In the genomic region with DNA sequence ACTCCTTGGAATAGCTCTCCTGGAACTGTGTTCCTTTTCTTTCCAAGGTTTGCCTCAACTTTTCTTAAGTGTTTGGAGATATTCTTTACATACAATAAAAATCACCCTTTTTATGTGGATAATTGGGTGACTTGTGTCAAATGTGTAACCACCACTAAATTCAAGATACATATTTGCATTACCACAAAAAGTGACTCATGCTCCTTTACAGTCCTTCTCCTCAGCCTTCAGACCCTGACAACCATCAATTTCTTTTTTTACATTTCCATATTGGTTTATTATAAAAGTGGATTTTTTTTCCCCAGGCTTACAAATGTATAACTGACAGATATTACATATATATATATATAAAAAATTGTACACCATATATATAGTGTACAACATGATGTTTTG, we compare ENCODE assay signal across 17 cellular contexts.
A peak's percentile ranks its signal among the peaks of the same experiment; 100 is the strongest.
DNase-seq lines count a peak whose midpoint lies in the region; ATAC-seq, FAIRE-seq and TF ChIP-seq lines count a peak whose summit lies in the region.
"Had no signal": no experiment of that assay in that cellular context is flagged by ENCODE, and none has a peak within 500 bp of the region (broad histone marks: within the 10 kb centered on the region; RNA-seq: fewer than 3 reads in every experiment).

No MANE protein-coding gene starts in this region.

- no peaks in the 10 kb centered on the region for H3K36me3 ChIP-seq in HepG2 (replicated peaks in 1 of 2; ENCODE audit: control insufficient read depth in 1 of 2, insufficient read depth in 2 of 2, low read length in 2 of 2)
- H3K36me3 ChIP-seq in right lobe of liver = no peaks in the 10 kb centered on the region
- H3K36me3 ChIP-seq in PC-9 (ENCODE audit: low read depth) = no peaks in the 10 kb centered on the region

- no peak for DNase-seq in HepG2 (ENCODE audit: low spot score)
- no peak for DNase-seq in right lobe of liver
- DNase-seq in PC-9 = no peak
- no peak for DNase-seq in epithelial cell of esophagus (ENCODE audit: low read depth)
- DNase-seq in NOMO-1 treated with DMSO at 0.1 percent for 48 hours (lab: John Stamatoyannopoulos, UW; ENCODE audit: unreplicated experiment) = no peak
- DNase-seq in LoVo (ENCODE audit: low spot score) = no peak
- no peak for DNase-seq in mesenteric fat pad (ENCODE audit: low spot score)
- DNase-seq: C1 segment of cervical spinal cord, EL, NCI-H1105 treated with DMSO at 0.1 percent for 48 hours, NCI-H1930, NCI-H69, SHP77 had no signal

- TF ChIP-seq CTCF in HepG2 (CRISPR knock-in tag; IDR thresholded peaks at IDR 0.05) (no peak), right lobe of liver (IDR thresholded peaks at IDR 0.05) (no peak), PC-9 (conservative IDR thresholded peaks at IDR 0.05) (no peak), epithelial cell of esophagus (IDR thresholded peaks at IDR 0.05; ENCODE audit: insufficient read depth, low read depth, low read length, missing control alignments) (no peak)

- H3F3A ChIP-seq in PC-9 (ENCODE audit: insufficient read depth, low read depth) = no peaks in the 10 kb centered on the region

- H3K4me1 ChIP-seq in HepG2 (ENCODE audit: insufficient read depth, low read length) = no peaks in the 10 kb centered on the region
- H3K4me1 ChIP-seq in right lobe of liver = no peaks in the 10 kb centered on the region
- H3K4me1 ChIP-seq in PC-9 (replicated peaks; ENCODE audit: insufficient read depth) = 0 out of 2 replicates have a peak, but pooled peaks cover 2% of the 10 kb centered on the region

- ATAC-seq in HepG2 (no peak), right lobe of liver (no peak), HG03139 (IDR thresholded peaks at IDR 0.05; ENCODE audit: unreplicated experiment) (no peak)

- BruUV-seq in HepG2 (replicated peaks; lab: Mats Ljungman, UMichigan) (no TSS peak), PC-9 (replicated peaks; lab: Mats Ljungman, UMichigan) (no TSS peak)

- H3K79me2 ChIP-seq in HepG2 (ENCODE audit: insufficient read depth, low read length) (no peaks in the 10 kb centered on the region), PC-9 (ENCODE audit: low read depth) (no peaks in the 10 kb centered on the region)

- no peak overlapping the region for H2AFZ ChIP-seq in HepG2 (ENCODE audit: low read length)
- H2AFZ ChIP-seq in PC-9 = peak overlapping the region; percentile 83

- H3K4me2 ChIP-seq in HepG2 (ENCODE audit: low read depth, low read length) = peak overlapping the region; percentile 58
- H3K4me2 ChIP-seq in PC-9 = peak overlapping the region; percentile 82
- H3K4me2 ChIP-seq: KMS-11 had no signal

- in situ Hi-C loops in HepG2 (cut with HindIII; ENCODE audit: extremely low pct_ligation_motif_present, low pct_unique_long_range_greater_than_20kb) = no loop called here

- no peaks in the 10 kb centered on the region; the same call in 1 of the 2 replicates for H3K9me2 ChIP-seq in PC-9 (ENCODE audit: insufficient read depth)

- peak overlapping the region in 2 of 3 experiments; percentile 26 to 34; a peak in 3 of 6 replicates for H3K4me3 ChIP-seq in HepG2 (replicated peaks in 1 of 3; ENCODE audit: insufficient read depth in 1 of 3, low read depth in 2 of 3, low read length in 3 of 3)
- H3K4me3 ChIP-seq in right lobe of liver = no peak overlapping the region
- H3K4me3 ChIP-seq in PC-9 = peak overlapping the region; percentile 54
- peak overlapping the region; percentile 32 for H3K4me3 ChIP-seq in epithelial cell of esophagus (ENCODE audit: low read length)

- H3K27ac ChIP-seq in HepG2 (ENCODE audit: extremely low read length, insufficient read depth, low read length) = no peak overlapping the region
- H3K27ac ChIP-seq in right lobe of liver = no peak overlapping the region
- H3K27ac ChIP-seq in PC-9 = no peak overlapping the region
- H3K27ac ChIP-seq: KMS-11 had no signal

- H4K20me1 ChIP-seq in HepG2 (ENCODE audit: insufficient read depth, low read length) (no peaks in the 10 kb centered on the region), PC-9 (ENCODE audit: insufficient read depth) (no peaks in the 10 kb centered on the region)

- TF ChIP-seq POLR2A in HepG2 (IDR thresholded peaks at IDR 0.05; ENCODE audit: insufficient read depth in 1 of 2, low read depth in 2 of 2, low read length in 2 of 2) (no peak), right lobe of liver (IDR thresholded peaks at IDR 0.05) (no peak)

- no peak overlapping the region for H3K9ac ChIP-seq in HepG2 (ENCODE audit: insufficient read depth, low read depth, low read length)
- H3K9ac ChIP-seq: KMS-11 had no signal

- H3K27me3 ChIP-seq in HepG2 (ENCODE audit: control insufficient read depth in 1 of 2, insufficient read depth in 2 of 2, low read length in 2 of 2) (no peaks in the 10 kb centered on the region), right lobe of liver (no peaks in the 10 kb centered on the region), PC-9 (ENCODE audit: insufficient read depth, low read depth) (no peaks in the 10 kb centered on the region)

- no peak for TF ChIP-seq RAD21 in HepG2 (CRISPR knock-in tag; IDR thresholded peaks at IDR 0.05)

- H3K9me3 ChIP-seq in HepG2 (ENCODE audit: low read length) (no peaks in the 10 kb centered on the region), right lobe of liver (no peaks in the 10 kb centered on the region), PC-9 (ENCODE audit: insufficient read depth, low read depth) (no peaks in the 10 kb centered on the region)

- FAIRE-seq in HepG2 (lab: Jason Lieb, UNC) = no peak
- FAIRE-seq: A204.1, H1 had no signal

- TF ChIP-seq EP300 in HepG2 (IDR thresholded peaks at IDR 0.05; ENCODE audit: low read depth in 2 of 2, low read length in 2 of 2) = no peak
- no peak for TF ChIP-seq EP300 in HepG2 (CRISPR knock-in tag; IDR thresholded peaks at IDR 0.05; ENCODE audit: borderline replicate concordance)

- intact Hi-C loops in HepG2 (cut with micrococcal nuclease; ENCODE audit: unreplicated experiment) (no loop called here), right lobe of liver (cut with DNase I) (loop anchor here in 1 of 2 donors (5.0 kb wide), 1 partner anchor 283 kb away; no protein-coding TSS in a partner anchor), PC-9 (cut with micrococcal nuclease; ENCODE audit: unreplicated experiment) (no loop called here)

- POLR2A ChIA-PET in HepG2 (lab: Yijun Ruan, JAX) = no interaction called here
- POLR2A ChIA-PET in PC-9 (lab: Charles Lee; ENCODE audit: unreplicated experiment) = no interaction called here

- CTCF ChIA-PET in HepG2 (lab: Yijun Ruan, JAX; ENCODE audit: low intra/inter-chr PET ratio, low total read pairs) = no interaction called here
- CTCF ChIA-PET in PC-9 (lab: Charles Lee) = no interaction called here

TF ChIP-seq in HepG2, 621 proteins besides CTCF, POLR2A, EP300 and RAD21:
- no peak for TF ChIP-seq ZFX (CRISPR knock-in tag; IDR thresholded peaks at IDR 0.05; ENCODE audit: low read depth)
- no peak for TF ChIP-seq ZNF496 (CRISPR knock-in tag; IDR thresholded peaks at IDR 0.05; ENCODE audit: insufficient replicate concordance)
- no peak for TF ChIP-seq ZNF235 (CRISPR knock-in tag; IDR thresholded peaks at IDR 0.05; ENCODE audit: borderline replicate concordance)
- no peak for TF ChIP-seq ELF4 (CRISPR knock-in tag; IDR thresholded peaks at IDR 0.05; ENCODE audit: borderline replicate concordance)
- no peak for TF ChIP-seq ZMYM3 (CRISPR knock-in tag; IDR thresholded peaks at IDR 0.05)
- no peak for TF ChIP-seq FIP1L1 (IDR thresholded peaks at IDR 0.05; ENCODE audit: borderline replicate concordance, insufficient read depth, low read depth, low read length)
- TF ChIP-seq, protein P1, sequence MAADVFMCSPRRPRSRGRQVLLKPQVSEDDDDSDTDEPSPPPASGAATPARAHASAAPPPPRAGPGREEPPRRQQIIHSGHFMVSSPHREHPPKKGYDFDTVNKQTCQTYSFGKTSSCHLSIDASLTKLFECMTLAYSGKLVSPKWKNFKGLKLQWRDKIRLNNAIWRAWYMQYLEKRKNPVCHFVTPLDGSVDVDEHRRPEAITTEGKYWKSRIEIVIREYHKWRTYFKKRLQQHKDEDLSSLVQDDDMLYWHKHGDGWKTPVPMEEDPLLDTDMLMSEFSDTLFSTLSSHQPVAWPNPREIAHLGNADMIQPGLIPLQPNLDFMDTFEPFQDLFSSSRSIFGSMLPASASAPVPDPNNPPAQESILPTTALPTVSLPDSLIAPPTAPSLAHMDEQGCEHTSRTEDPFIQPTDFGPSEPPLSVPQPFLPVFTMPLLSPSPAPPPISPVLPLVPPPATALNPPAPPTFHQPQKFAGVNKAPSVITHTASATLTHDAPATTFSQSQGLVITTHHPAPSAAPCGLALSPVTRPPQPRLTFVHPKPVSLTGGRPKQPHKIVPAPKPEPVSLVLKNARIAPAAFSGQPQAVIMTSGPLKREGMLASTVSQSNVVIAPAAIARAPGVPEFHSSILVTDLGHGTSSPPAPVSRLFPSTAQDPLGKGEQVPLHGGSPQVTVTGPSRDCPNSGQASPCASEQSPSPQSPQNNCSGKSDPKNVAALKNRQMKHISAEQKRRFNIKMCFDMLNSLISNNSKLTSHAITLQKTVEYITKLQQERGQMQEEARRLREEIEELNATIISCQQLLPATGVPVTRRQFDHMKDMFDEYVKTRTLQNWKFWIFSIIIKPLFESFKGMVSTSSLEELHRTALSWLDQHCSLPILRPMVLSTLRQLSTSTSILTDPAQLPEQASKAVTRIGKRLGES (CRISPR knock-in tag; IDR thresholded peaks at IDR 0.05; ENCODE audit: borderline replicate concordance) = no peak
- TF ChIP-seq ZNF781 (CRISPR knock-in tag; IDR thresholded peaks at IDR 0.05; ENCODE audit: borderline replicate concordance, not compliant biosample characterization) = no peak
- no peak for TF ChIP-seq ZNF678 (CRISPR knock-in tag; IDR thresholded peaks at IDR 0.05)
- TF ChIP-seq NAIF1 (CRISPR knock-in tag; IDR thresholded peaks at IDR 0.05; ENCODE audit: borderline replicate concordance) = no peak
- TF ChIP-seq, protein P2, sequence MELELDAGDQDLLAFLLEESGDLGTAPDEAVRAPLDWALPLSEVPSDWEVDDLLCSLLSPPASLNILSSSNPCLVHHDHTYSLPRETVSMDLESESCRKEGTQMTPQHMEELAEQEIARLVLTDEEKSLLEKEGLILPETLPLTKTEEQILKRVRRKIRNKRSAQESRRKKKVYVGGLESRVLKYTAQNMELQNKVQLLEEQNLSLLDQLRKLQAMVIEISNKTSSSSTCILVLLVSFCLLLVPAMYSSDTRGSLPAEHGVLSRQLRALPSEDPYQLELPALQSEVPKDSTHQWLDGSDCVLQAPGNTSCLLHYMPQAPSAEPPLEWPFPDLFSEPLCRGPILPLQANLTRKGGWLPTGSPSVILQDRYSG (CRISPR knock-in tag; IDR thresholded peaks at IDR 0.05) = no peak
- no peak for TF ChIP-seq ZNF607 (CRISPR knock-in tag; IDR thresholded peaks at IDR 0.05; ENCODE audit: borderline replicate concordance)
- no peak for TF ChIP-seq ZNF260 (CRISPR knock-in tag; IDR thresholded peaks at IDR 0.05; ENCODE audit: borderline replicate concordance, low read depth)
- TF ChIP-seq ZNF460 (CRISPR knock-in tag; IDR thresholded peaks at IDR 0.05; ENCODE audit: borderline replicate concordance) = no peak
- TF ChIP-seq MTA1 (CRISPR knock-in tag; IDR thresholded peaks at IDR 0.05; ENCODE audit: borderline replicate concordance) = no peak
TF ChIP-seq in HepG2: peak in this region for 0.

Comparison
In these comparisons a context has a peak if more than half of its experiments do, and no peak if none do; other contexts are left out.
1. H3K4me3 ChIP-seq: peak in HepG2 (2 of 3), PC-9 (single experiment) and epithelial cell of esophagus (single experiment); none in right lobe of liver (0 of 3).